ENCODE assay signal across 9 cellular contexts in the genomic region with DNA sequence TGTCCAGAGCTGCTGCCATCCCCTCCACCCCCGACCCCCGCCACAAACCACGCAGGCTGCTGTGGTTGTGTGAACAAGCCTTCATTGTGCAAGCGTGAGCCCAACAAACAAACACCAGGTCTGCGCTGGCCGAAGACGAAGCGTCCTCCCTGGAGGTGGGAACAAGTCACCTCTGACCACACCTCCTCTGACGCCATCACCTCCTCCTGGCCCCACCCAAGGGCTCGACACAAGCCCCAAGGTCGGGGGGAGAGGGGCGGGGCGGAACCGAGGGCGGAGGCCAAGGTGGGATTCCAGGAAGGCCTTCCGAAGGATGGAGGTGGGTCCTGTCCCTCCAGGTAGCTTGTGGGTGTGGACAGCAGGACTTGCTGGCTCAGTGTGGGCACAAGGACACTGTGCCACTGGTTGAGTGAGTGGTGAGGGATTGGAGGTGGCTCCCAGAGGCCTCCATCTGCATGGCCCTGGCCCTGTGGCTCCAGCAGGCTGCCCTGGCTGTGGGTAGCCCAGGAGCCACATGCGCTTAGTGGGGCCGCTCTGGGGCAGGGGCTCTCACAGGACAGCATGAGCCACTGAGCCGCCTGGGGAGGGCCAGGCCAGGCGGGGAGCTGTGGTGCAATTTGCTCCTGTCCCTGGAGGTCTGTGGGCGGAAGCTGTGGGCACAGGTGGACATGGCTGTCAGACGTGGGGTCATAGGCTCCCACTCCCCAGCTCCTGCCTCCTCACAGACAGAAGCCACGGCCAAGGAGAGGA. TPM values are rescaled to one million over a fixed set of nuclear protein-coding genes. Genes with fewer than 3 reads are reported as not detected.
DNase-seq lines count a peak whose midpoint lies in the region; ATAC-seq, FAIRE-seq and TF ChIP-seq lines count a peak whose summit lies in the region.
"Had no signal": no experiment of that assay in that cellular context is flagged by ENCODE, and none has a peak within 500 bp of the region (broad histone marks: within the 10 kb centered on the region; RNA-seq: fewer than 3 reads in every experiment).

No MANE protein-coding gene starts in this region.

- peak overlapping the region; percentile 42 to 85 (median 74) for H3K4me3 Mint-ChIP-seq in naive thymus-derived CD4-positive, alpha-beta T cell

- H4K20me1 ChIP-seq in H1 (replicated peaks in 1 of 2; ENCODE audit: control insufficient read depth in 1 of 2, insufficient read depth in 2 of 2, low read length in 2 of 2): no peaks in the 10 kb centered on the region

- peak; percentile 13 for DNase-seq in AG10803 (ENCODE audit: low read depth)
- DNase-seq in MV-4-11 (lab: John Stamatoyannopoulos, UW): peak; percentile 21
- DNase-seq in H1 (ENCODE audit: low read depth in 1 of 2, low spot score in 2 of 2): peak; percentile 41 to 83
- DNase-seq in naive thymus-derived CD4-positive, alpha-beta T cell: no peak
- DNase-seq in NCI-H2196 (lab: John Stamatoyannopoulos, UW; ENCODE audit: unreplicated experiment): no peak
- DNase-seq: activated effector memory CD4-positive, alpha-beta T cell treated with Interleukin-2 at 50 U/mL for 16 hours had no signal

- peak overlapping the region; percentile 98; the same call in 1 of the 2 replicates for H2BK15ac ChIP-seq in H1 (ENCODE audit: low read length)

- 70% methylated on average over 22 of the region's 23 CpGs; no CpG with 5 or more reads in 1 of the 2 experiments for WGBS in H1 (ENCODE audit: extremely low coverage in 1 of 2, insufficient coverage in 1 of 2, insufficient read length in 1 of 2, insufficient replicate concordance in 2 of 2, low coverage in 1 of 2, low lambda C conversion rate in 2 of 2, missing lambda C conversion rate in 1 of 2), 2 experiments

- peak overlapping the region; percentile 91 for H4K91ac ChIP-seq in H1 (replicated peaks; ENCODE audit: insufficient read length, low read length)

- H2BK5ac ChIP-seq in H1 (ENCODE audit: low read depth, low read length): peak overlapping the region; percentile 47

- no peak overlapping the region for H3K27ac ChIP-seq in H1 (ENCODE audit: low read depth, low read length)
- peak overlapping the region; percentile 78 for H3K27ac ChIP-seq in naive thymus-derived CD4-positive, alpha-beta T cell (ENCODE audit: low read depth, low read length)

- H3K9me3 Mint-ChIP-seq in naive thymus-derived CD4-positive, alpha-beta T cell: no peaks in the 10 kb centered on the region

- H3K79me1 ChIP-seq in H1 (ENCODE audit: low read depth, low read length): no peaks in the 10 kb centered on the region

- no peaks in the 10 kb centered on the region for H3K79me2 ChIP-seq in H1 (ENCODE audit: control insufficient read depth in 1 of 2, insufficient read depth in 2 of 2, low read length in 2 of 2)

- H2AK5ac ChIP-seq in H1 (ENCODE audit: low read depth, low read length): peak overlapping the region; percentile 53; the same call in 1 of the 2 replicates

- no peaks in the 10 kb centered on the region for H3K27me3 Mint-ChIP-seq in naive thymus-derived CD4-positive, alpha-beta T cell

- H3K4me3 ChIP-seq in AG10803 (ENCODE audit: low read length) (no peak overlapping the region), H1 (ENCODE audit: extremely low read depth in 1 of 4, insufficient read depth in 2 of 4, low read depth in 3 of 4, low read length in 4 of 4) (no peak overlapping the region)
- H3K4me3 ChIP-seq in naive thymus-derived CD4-positive, alpha-beta T cell (ENCODE audit: low read length): no peak overlapping the region

- no peak overlapping the region for H3K9ac ChIP-seq in H1 (replicated peaks in 1 of 4; ENCODE audit: extremely low read depth in 1 of 4, low read depth in 3 of 4, low read length in 3 of 4)

- H2BK12ac ChIP-seq in H1 (ENCODE audit: low read depth, low read length): peak overlapping the region; percentile 98; the same call in 1 of the 2 replicates

- H3K27ac Mint-ChIP-seq in naive thymus-derived CD4-positive, alpha-beta T cell: peak overlapping the region; percentile 85 to 96 (median 93)

- H3K56ac ChIP-seq in H1 (replicated peaks; ENCODE audit: insufficient read length, low read depth, low read length): no peak overlapping the region

- no peak overlapping the region for H4K5ac ChIP-seq in H1 (ENCODE audit: insufficient read length, low read depth, low read length)

- H2BK20ac ChIP-seq in H1 (ENCODE audit: low read length): peak overlapping the region; percentile 40; the same call in 1 of the 2 replicates

- H3K14ac ChIP-seq in H1 (ENCODE audit: insufficient read length): no peak overlapping the region

- H2AFZ ChIP-seq in H1 (ENCODE audit: low read length): no peak overlapping the region

- FAIRE-seq in H1 (lab: Jason Lieb, UNC): no peak

- H3K4ac ChIP-seq in H1 (replicated peaks; ENCODE audit: insufficient read length, low read depth, low read length): no peak overlapping the region

- H3K18ac ChIP-seq in H1 (ENCODE audit: extremely low read depth, low read length): peak overlapping the region; percentile 36; the same call in 1 of the 2 replicates

- H3K36me3 ChIP-seq in H1 (ENCODE audit: control insufficient read depth in 2 of 4, insufficient read depth in 4 of 4, low read length in 3 of 4): no peaks in the 10 kb centered on the region
- peaks cover 0 to 7% (median 0%) of the 10 kb centered on the region in 3 experiments for H3K36me3 ChIP-seq in naive thymus-derived CD4-positive, alpha-beta T cell (ENCODE audit: control insufficient read depth in 2 of 3, insufficient read depth in 3 of 3, low read length in 3 of 3)

- TF ChIP-seq CTCF in AG10803 (conservative IDR thresholded peaks at IDR 0.05; ENCODE audit: low read length) (no peak), H1 (IDR thresholded peaks at IDR 0.05; ENCODE audit: control extremely low read depth in 1 of 3, insufficient read depth in 1 of 3, low read depth in 1 of 3, low read length in 3 of 3) (no peak)

- peaks cover 0 to 2% (median 0%) of the 10 kb centered on the region in 5 donors for H3K36me3 Mint-ChIP-seq in naive thymus-derived CD4-positive, alpha-beta T cell

- no peak for TF ChIP-seq RAD21 in H1 (IDR thresholded peaks at IDR 0.05 in 1 of 2, conservative IDR thresholded peaks at IDR 0.05 in 1 of 2; ENCODE audit: low read depth in 2 of 2, low read length in 2 of 2)

- POLR2A ChIA-PET in H1 (lab: Charles Lee; ENCODE audit: partially characterized antibody): interaction anchor here (1.2 to 3.3 kb wide), 2 partner anchors 53 to 112 kb away, joined by 3 to 10 read pairs; a partner anchor contains a TSS
- POLR2A ChIA-PET in naive thymus-derived CD4-positive, alpha-beta T cell (lab: Charles Lee): interaction anchor here (0.8 to 1.4 kb wide), 3 partner anchors 9 to 44 kb away, joined by 3 to 4 read pairs (median 3); no protein-coding TSS in a partner anchor

- H3K4me1 Mint-ChIP-seq in naive thymus-derived CD4-positive, alpha-beta T cell: peaks cover 10 to 88% (median 66%) of the 10 kb centered on the region in 7 donors

- peak overlapping the region; percentile 39 to 54; a peak in 1 of 4 replicates for H3K4me2 ChIP-seq in H1 (ENCODE audit: insufficient read depth in 1 of 2, low read depth in 2 of 2, low read length in 2 of 2)

- TF ChIP-seq EP300 in H1 (IDR thresholded peaks at IDR 0.05; ENCODE audit: borderline replicate concordance in 1 of 2, low read depth in 2 of 2, low read length in 2 of 2): no peak

- intact Hi-C loops in naive thymus-derived CD4-positive, alpha-beta T cell (cut with micrococcal nuclease): no loop called here

- no peak for ATAC-seq in naive thymus-derived CD4-positive, alpha-beta T cell
- no peak for ATAC-seq in activated CD4-positive, CD25-positive, alpha-beta regulatory T cell treated with anti-CD3 and anti-CD28 coated beads, Interleukin-2, amount 50 U/mL, for 24 hours
- no peak for ATAC-seq in HG03025 (IDR thresholded peaks at IDR 0.05; ENCODE audit: low FRiP score, unreplicated experiment)
- no peak for ATAC-seq in GM19035 (IDR thresholded peaks at IDR 0.05; ENCODE audit: unreplicated experiment)

- H4K8ac ChIP-seq in H1 (ENCODE audit: extremely low read depth, insufficient read depth, low read length): peak overlapping the region; percentile 78; the same call in 1 of the 2 replicates

- H3K4me1 ChIP-seq in H1 (replicated peaks in 1 of 4; ENCODE audit: control insufficient read depth in 3 of 4, insufficient read depth in 4 of 4, low read length in 3 of 4): peaks cover 0 to 19% (median 7%) of the 10 kb centered on the region in 4 experiments; a peak in 6 of 7 replicates
- H3K4me1 ChIP-seq in naive thymus-derived CD4-positive, alpha-beta T cell (ENCODE audit: control insufficient read depth in 2 of 2, insufficient read depth in 2 of 2, low read length in 2 of 2): peaks cover 3 to 95% of the 10 kb centered on the region in 2 donors

- H3K27me3 ChIP-seq in H1 (replicated peaks in 1 of 4; ENCODE audit: control insufficient read depth in 3 of 4, extremely low read depth in 1 of 4, insufficient read depth in 3 of 4, low read length in 3 of 4): no peaks in the 10 kb centered on the region
- H3K27me3 ChIP-seq in naive thymus-derived CD4-positive, alpha-beta T cell (ENCODE audit: control insufficient read depth in 2 of 2, insufficient read depth in 2 of 2, low read length in 2 of 2): no peaks in the 10 kb centered on the region

- no peaks in the 10 kb centered on the region for H3K9me3 ChIP-seq in H1 (ENCODE audit: insufficient read depth in 2 of 2, low read depth in 1 of 2, low read length in 1 of 2)
- no peaks in the 10 kb centered on the region for H3K9me3 ChIP-seq in naive thymus-derived CD4-positive, alpha-beta T cell (ENCODE audit: control insufficient read depth in 2 of 3, low read length in 3 of 3)

- H2BK120ac ChIP-seq in H1 (replicated peaks; ENCODE audit: low read depth, low read length): no peak overlapping the region

- no peaks in the 10 kb centered on the region for H3K23me2 ChIP-seq in H1 (ENCODE audit: low read depth, low read length)

- CTCF ChIA-PET in H1 (lab: Charles Lee; ENCODE audit: partially characterized antibody): interaction anchor here (0.6 to 9.8 kb wide), 12 partner anchors 11 to 344 kb away, joined by 3 to 114 read pairs (median 3); a partner anchor contains a TSS
- CTCF ChIA-PET in naive thymus-derived CD4-positive, alpha-beta T cell (lab: Charles Lee): interaction anchor here (1.2 to 2.4 kb wide), 3 partner anchors 12 to 48 kb away, joined by 4 to 14 read pairs (median 6); no protein-coding TSS in a partner anchor

- TF ChIP-seq POLR2A in H1 (IDR thresholded peaks at IDR 0.05; ENCODE audit: control extremely low read depth in 1 of 2, low read depth in 2 of 2, low read length in 2 of 2): no peak

- H3K23ac ChIP-seq in H1 (ENCODE audit: insufficient read length): no peak overlapping the region

RNA-seq across cellular contexts. Expression of a gene that starts 7.4 kb away (rescaled TPM):
- not detected in 2 replicates for total RNA-seq in H1 (2021; fragmentation: NEBNext Ultra II Directional; extraction: Animal tissue kit (Norgen Biotek cat#: 25700))
- 0.03 TPM in 2 replicates for polyA plus RNA-seq in H1 (2011; rRNA removed)
- polyA plus RNA-seq in H1 (2011; cell fraction: cytosol; rRNA removed): not detected
- polyA plus RNA-seq in H1 (2011; cell fraction: nucleus; rRNA removed): 0.13 TPM
- 0.14 to 0.90 TPM (median 0.59 TPM) in 3 of 4 replicates, not detected in the other for polyA plus RNA-seq in H1 (2012, experiment 1 of 2)
- 0.09 TPM for polyA plus RNA-seq in H1 (2012, experiment 2 of 2)
- polyA plus RNA-seq in H1 (2013, experiment 1 of 2): not detected
- polyA plus RNA-seq in H1 (2013, experiment 2 of 2): not detected
- polyA minus RNA-seq in H1 (2011; rRNA and poly(A)+ RNA removed): not detected in 2 replicates
- polyA minus RNA-seq in H1 (2011; cell fraction: cytosol; rRNA and poly(A)+ RNA removed): not detected
- polyA minus RNA-seq in H1 (2011; cell fraction: nucleus; rRNA and poly(A)+ RNA removed): not detected
- total RNA-seq in naive thymus-derived CD4-positive, alpha-beta T cell: not detected
- not detected for polyA plus RNA-seq in naive thymus-derived CD4-positive, alpha-beta T cell

RNA-seq across cellular contexts. Expression of a gene that starts 36.8 kb away (rescaled TPM):
- total RNA-seq in H1 (2021; fragmentation: NEBNext Ultra II Directional; extraction: Animal tissue kit (Norgen Biotek cat#: 25700)): 4.8 and 4.9 TPM in 2 replicates
- 3.3 and 5.1 TPM in 2 replicates for polyA plus RNA-seq in H1 (2011; rRNA removed)
- 2.4 TPM for polyA plus RNA-seq in H1 (2011; cell fraction: cytosol; rRNA removed)
- polyA plus RNA-seq in H1 (2011; cell fraction: nucleus; rRNA removed): 5.6 TPM
- 2.7 to 3.7 TPM (median 3.6 TPM) in 4 replicates for polyA plus RNA-seq in H1 (2012, experiment 1 of 2)
- 5.1 TPM for polyA plus RNA-seq in H1 (2012, experiment 2 of 2)
- polyA plus RNA-seq in H1 (2013, experiment 1 of 2): 3.6 TPM
- 3.8 TPM for polyA plus RNA-seq in H1 (2013, experiment 2 of 2)
- polyA minus RNA-seq in H1 (2011; rRNA and poly(A)+ RNA removed): 0.90 and 1.2 TPM in 2 replicates
- 1.5 TPM for polyA minus RNA-seq in H1 (2011; cell fraction: cytosol; rRNA and poly(A)+ RNA removed)
- 2.3 TPM for polyA minus RNA-seq in H1 (2011; cell fraction: nucleus; rRNA and poly(A)+ RNA removed)
- total RNA-seq in naive thymus-derived CD4-positive, alpha-beta T cell: 10 to 100 TPM in 2 of 5 experiments, 1 to 10 TPM in 3; 5.3 to 13.7 (median 10.0) TPM
- 10 to 100 TPM; 17.0 to 27.0 TPM for polyA plus RNA-seq in naive thymus-derived CD4-positive, alpha-beta T cell

Comparison
In these comparisons a context has a peak if more than half of its experiments do, and no peak if none do; other contexts are left out.
1. DNase-seq: peak in AG10803 (single experiment), MV-4-11 (single experiment) and H1 (2 of 2); none in naive thymus-derived CD4-positive, alpha-beta T cell (0 of 9) and NCI-H2196 (single experiment).